ENCODE assay signal across 30 cellular contexts in the genomic region with DNA sequence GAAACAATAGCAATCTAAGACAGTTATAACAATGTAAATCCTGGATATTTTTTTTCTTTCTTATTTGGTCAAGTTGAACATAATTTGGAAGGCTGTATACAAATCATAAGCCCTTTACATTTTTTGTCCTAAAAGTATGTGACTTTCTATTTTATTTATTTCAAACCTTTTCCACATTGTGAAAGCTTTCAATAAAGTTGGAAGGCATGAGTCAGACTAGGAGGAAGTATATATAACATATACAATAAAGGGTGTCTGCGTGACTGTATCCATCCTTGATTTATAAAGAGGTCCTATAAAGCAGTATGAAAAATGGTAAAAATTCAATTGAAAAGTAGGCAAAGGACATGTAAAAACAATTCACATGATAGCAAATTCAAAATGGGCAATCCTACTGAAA. TPM values are rescaled to one million over a fixed set of nuclear protein-coding genes. Genes with fewer than 3 reads are reported as not detected.
"Had no signal": no experiment of that assay in that cellular context is flagged by ENCODE, and none has a peak within 500 bp of the region (broad histone marks: within the 10 kb centered on the region; RNA-seq: fewer than 3 reads in every experiment).

No MANE protein-coding gene starts in this region.

- H3K4me3 ChIP-seq: ascending aorta, cardiac muscle cell, K562, Peyer's patch had no signal

- ATAC-seq: activated CD8-positive, alpha-beta T cell treated with anti-CD3 and anti-CD28 coated beads, Interleukin-2, amount 10 ng/mL, durations not matched to agents 7 days and 5 days; K562; PC-3 had no signal

- H3K27ac ChIP-seq: ascending aorta, cardiac muscle cell, Peyer's patch, WERI-Rb-1 had no signal

- H3K27me3 ChIP-seq: ascending aorta, cardiac muscle cell, Peyer's patch had no signal

- DNase-seq: activated CD4-positive, alpha-beta T cell treated with anti-CD3 and anti-CD28 coated beads, Interleukin-2, amount 10 ng/mL, durations not matched to agents 24 days and 14 days; activated CD4-positive, alpha-beta T cell treated with anti-CD3 and anti-CD28 coated beads, Interleukin-2, amount 50 U/mL, for 48 hours; activated CD4-positive, CD25-positive, alpha-beta regulatory T cell; activated CD8-positive, alpha-beta T cell treated with anti-CD3 and anti-CD28 coated beads, Interleukin-2, amount 10 ng/mL, durations not matched to agents 7 days and 5 days; activated gamma-delta T cell; activated naive CD4-positive, alpha-beta T cell treated with Interleukin-2 at 50 U/mL for 16 hours; activated naive CD8-positive, alpha-beta T cell treated with anti-CD3 and anti-CD28 coated beads, Interleukin-2, amount 10 ng/mL, durations not matched to agents 7 days and 5 days; activated T-cell treated with anti-CD3 and anti-CD28 coated beads, Interleukin-2, amount 50 U/mL, for 24 hours; amygdala; NCI-H1048; NCI-H1105 treated with DMSO at 0.1 percent for 48 hours; NCI-H1436; NCI-H1694; NCI-H2029; NCI-H510A; NCI-H526; NCI-H748 treated with DMSO at 0.1 percent for 48 hours; NK-92 treated with Interleukin-12 subunit alpha and Interleukin-12 subunit beta, amount 100 ng/mL, for 24 hours; PC-3; RPMI8226; SHP77 treated with DMSO at 0.1 percent for 48 hours; SW 1271; T-helper 1 cell; T-helper 2 cell; T-helper 9 cell; WERI-Rb-1 had no signal

- H3K36me3 ChIP-seq: ascending aorta, cardiac muscle cell, Peyer's patch, WERI-Rb-1 had no signal

- H3K4me1 ChIP-seq: ascending aorta, Peyer's patch had no signal

- H3K9me3 ChIP-seq: Peyer's patch had no signal

RNA-seq across cellular contexts. Expression of gene CRACDL, which starts 44.4 kb away (rescaled TPM):
- total RNA-seq: K562, PC-3 had no signal
- polyA plus RNA-seq: K562 had no signal
